In genomic region chr3:172204716-172205115, GRCh38 we compare ENCODE assay signal across 23 cellular contexts.
DNase-seq lines count a peak whose midpoint lies in the region; ATAC-seq, FAIRE-seq and TF ChIP-seq lines count a peak whose summit lies in the region.
"Had no signal": no experiment of that assay in that cellular context is flagged by ENCODE, and none has a peak within 500 bp of the region (broad histone marks: within the 10 kb centered on the region; RNA-seq: fewer than 3 reads in every experiment).

No MANE protein-coding gene starts in this region.

- DNase-seq in right atrium auricular region (ENCODE audit: low spot score) (no peak), cardiac septum (ENCODE audit: low spot score) (no peak), GM12878 (ENCODE audit: low read depth, low spot score) (no peak), neural progenitor cell (ENCODE audit: low spot score) (no peak), aorta (no peak), mucosa of descending colon (no peak)
- no peak for DNase-seq in activated CD4-positive, alpha-beta T cell treated with anti-CD3 and anti-CD28 coated beads for 36 hours
- DNase-seq: activated CD4-positive, alpha-beta T cell treated with anti-CD3 and anti-CD28 coated beads for 1 hour; activated CD8-positive, alpha-beta memory T cell treated with anti-CD3 and anti-CD28 coated beads, Interleukin-2, amount 10 ng/mL, durations not matched to agents 7 days and 5 days; activated effector memory CD4-positive, alpha-beta T cell treated with Interleukin-2 at 50 U/mL for 16 hours; amniotic stem cell; CD4-positive, alpha-beta memory T cell; foreskin fibroblast; MG63; NCI-H187; NCI-H526; pancreas; T1000; upper lobe of left lung had no signal

- H2AFZ ChIP-seq in GM12878 (ENCODE audit: control insufficient read depth, low read depth, low read length): no peak overlapping the region
- H2AFZ ChIP-seq in neural progenitor cell (replicated peaks): no peak overlapping the region

- H3K27ac ChIP-seq in right atrium auricular region: peak overlapping the region; percentile 1 to 84
- no peak overlapping the region; the same call in 1 of the 2 replicates for H3K27ac ChIP-seq in GM12878 (ENCODE audit: control insufficient read depth, insufficient read depth)
- no peak overlapping the region for H3K27ac ChIP-seq in neural progenitor cell
- H3K27ac ChIP-seq in aorta (ENCODE audit: low read depth in 1 of 2, low read length in 2 of 2): peak overlapping the region; percentile 59 to 74

- H3K9me3 Mint-ChIP-seq in neural progenitor cell: peaks cover 4% of the 10 kb centered on the region
- H3K9me3 Mint-ChIP-seq in activated CD4-positive, alpha-beta T cell treated with anti-CD3 and anti-CD28 coated beads for 36 hours (ENCODE audit: low read depth): peaks cover 14% of the 10 kb centered on the region

- H3K36me3 ChIP-seq in right atrium auricular region (no peaks in the 10 kb centered on the region), GM12878 (ENCODE audit: control insufficient read depth in 2 of 2, insufficient read depth in 2 of 2, low read length in 1 of 2) (peaks cover 0 to 11% of the 10 kb centered on the region in 2 experiments; a peak in 2 of 4 replicates), neural progenitor cell (no peaks in the 10 kb centered on the region), aorta (ENCODE audit: control insufficient read depth in 1 of 2, insufficient read depth in 2 of 2, low read length in 1 of 2) (no peaks in the 10 kb centered on the region), mucosa of descending colon (ENCODE audit: low read depth) (no peaks in the 10 kb centered on the region)
- H3K36me3 ChIP-seq: pancreas had no signal

- H3K27me3 ChIP-seq in right atrium auricular region: no peaks in the 10 kb centered on the region
- no peaks in the 10 kb centered on the region for H3K27me3 ChIP-seq in GM12878 (replicated peaks in 1 of 2; ENCODE audit: control insufficient read depth in 2 of 2, insufficient read depth in 2 of 2, low read length in 1 of 2)
- H3K27me3 ChIP-seq in neural progenitor cell: no peaks in the 10 kb centered on the region
- H3K27me3 ChIP-seq in aorta (ENCODE audit: control insufficient read depth in 1 of 2, insufficient read depth in 2 of 2, low read length in 1 of 2): no peaks in the 10 kb centered on the region
- H3K27me3 ChIP-seq: MG63, pancreas, SJSA1, upper lobe of left lung had no signal

- H3K27me3 Mint-ChIP-seq in neural progenitor cell (ENCODE audit: insufficient read depth, low read depth): no peaks in the 10 kb centered on the region
- H3K27me3 Mint-ChIP-seq in activated CD4-positive, alpha-beta T cell treated with anti-CD3 and anti-CD28 coated beads for 36 hours: no peaks in the 10 kb centered on the region
- H3K27me3 Mint-ChIP-seq: activated CD8-positive, alpha-beta memory T cell treated with anti-CD3 and anti-CD28 coated beads, Interleukin-2, amount 10 ng/mL, durations not matched to agents 7 days and 5 days; CD4-positive, alpha-beta memory T cell had no signal

- intact Hi-C loops in cardiac septum (cut with DNase I) (loop anchor here (5.0 kb wide), 3 partner anchors 53 to 113 kb away; no protein-coding TSS in a partner anchor), GM12878 (cut with micrococcal nuclease; ENCODE audit: unreplicated experiment) (no loop called here), aorta (cut with DNase I) (loop anchor here in 1 of 2 donors (5.0 to 10.0 kb wide), 2 partner anchors 47 to 110 kb away; no protein-coding TSS in a partner anchor), mucosa of descending colon (cut with DNase I, micrococcal nuclease) (no loop called here)
- intact Hi-C loops in activated CD4-positive, alpha-beta T cell treated with anti-CD3 and anti-CD28 coated beads for 36 hours (cut with DNase I, micrococcal nuclease): no loop called here

- POLR2A ChIA-PET in GM12878 (lab: Charles Lee): interaction anchor here (1.3 kb wide), 1 partner anchor 58 kb away, joined by 3 read pairs; no protein-coding TSS in a partner anchor
- POLR2A ChIA-PET in activated CD4-positive, alpha-beta T cell treated with anti-CD3 and anti-CD28 coated beads for 36 hours (lab: Charles Lee): no interaction called here

- H3K4me3 ChIP-seq in right atrium auricular region (no peak overlapping the region), GM12878 (no peak overlapping the region), neural progenitor cell (no peak overlapping the region), aorta (ENCODE audit: low read length in 2 of 2) (no peak overlapping the region), mucosa of descending colon (no peak overlapping the region)
- H3K4me3 ChIP-seq: MG63, pancreas, SJSA1, upper lobe of left lung had no signal

- H3K79me2 ChIP-seq in GM12878 (ENCODE audit: control insufficient read depth, insufficient read depth, low read length) (peaks cover 4% of the 10 kb centered on the region), neural progenitor cell (ENCODE audit: low read depth) (peaks cover 56% of the 10 kb centered on the region)

- FAIRE-seq in GM12878 (lab: Jason Lieb, UNC): no peak
- FAIRE-seq: colon, endothelial cell of umbilical vein, pancreas had no signal

- no peak for TF ChIP-seq POLR2A in GM12878 (IDR thresholded peaks at IDR 0.05; ENCODE audit: low read depth, low read length)

- no peak for TF ChIP-seq EP300 in GM12878 (IDR thresholded peaks at IDR 0.05; ENCODE audit: borderline replicate concordance in 1 of 2, control insufficient read depth in 1 of 2, low read depth in 2 of 2, low read length in 2 of 2)

- CTCF ChIA-PET in GM12878 (lab: Yijun Ruan, JAX): no interaction called here
- CTCF ChIA-PET in activated CD4-positive, alpha-beta T cell treated with anti-CD3 and anti-CD28 coated beads for 36 hours (lab: Charles Lee): no interaction called here

- ATAC-seq in GM12878 (no peak), aorta (ENCODE audit: low FRiP score) (no peak), HG02884 (IDR thresholded peaks at IDR 0.05; ENCODE audit: unreplicated experiment) (no peak), mucosa of descending colon (no peak)
- no peak for ATAC-seq in activated CD4-positive, alpha-beta T cell treated with anti-CD3 and anti-CD28 coated beads for 36 hours
- ATAC-seq: activated CD8-positive, alpha-beta memory T cell treated with anti-CD3 and anti-CD28 coated beads, Interleukin-2, amount 10 ng/mL, durations not matched to agents 7 days and 5 days had no signal

- H3K4me3 Mint-ChIP-seq in neural progenitor cell: no peak overlapping the region
- no peak overlapping the region for H3K4me3 Mint-ChIP-seq in activated CD4-positive, alpha-beta T cell treated with anti-CD3 and anti-CD28 coated beads for 36 hours
- H3K4me3 Mint-ChIP-seq: activated CD8-positive, alpha-beta memory T cell treated with anti-CD3 and anti-CD28 coated beads, Interleukin-2, amount 10 ng/mL, durations not matched to agents 7 days and 5 days had no signal

- no peak for TF ChIP-seq RAD21 in GM12878 (IDR thresholded peaks at IDR 0.05; ENCODE audit: insufficient read depth, low read depth, low read length)

- RAD21 ChIA-PET in GM12878 (lab: Charles Lee; ENCODE audit: unreplicated experiment): no interaction called here

- no TSS peak for BruUV-seq in GM12878 (replicated peaks; lab: Mats Ljungman, UMichigan)

- in situ Hi-C loops in GM12878 (cut with MboI): no loop called here

- H3K9me3 ChIP-seq in right atrium auricular region (no peaks in the 10 kb centered on the region), GM12878 (replicated peaks; ENCODE audit: control insufficient read depth, insufficient read depth, low read length) (peaks cover 9% of the 10 kb centered on the region), neural progenitor cell (ENCODE audit: low read depth) (no peaks in the 10 kb centered on the region), aorta (ENCODE audit: control insufficient read depth, low read length) (no peaks in the 10 kb centered on the region), mucosa of descending colon (no peaks in the 10 kb centered on the region)
- H3K9me3 ChIP-seq: MG63, pancreas, SJSA1, upper lobe of left lung had no signal

- H3K36me3 Mint-ChIP-seq in neural progenitor cell: peaks cover 22% of the 10 kb centered on the region
- peaks cover 13% of the 10 kb centered on the region for H3K36me3 Mint-ChIP-seq in activated CD4-positive, alpha-beta T cell treated with anti-CD3 and anti-CD28 coated beads for 36 hours (ENCODE audit: low read depth)

- peaks cover 0 to 68% of the 10 kb centered on the region in 2 donors for H3K4me1 ChIP-seq in right atrium auricular region
- no peaks in the 10 kb centered on the region for H3K4me1 ChIP-seq in GM12878 (ENCODE audit: control insufficient read depth, insufficient read depth, low read length)
- H3K4me1 ChIP-seq in neural progenitor cell: peaks cover 25% of the 10 kb centered on the region
- peaks cover 13 to 16% of the 10 kb centered on the region in 2 donors for H3K4me1 ChIP-seq in aorta (ENCODE audit: control insufficient read depth in 1 of 2, insufficient read depth in 2 of 2, low read length in 2 of 2)
- peaks cover 28% of the 10 kb centered on the region for H3K4me1 ChIP-seq in mucosa of descending colon (ENCODE audit: low read depth)

- SMC1A ChIA-PET in GM12878 (lab: Charles Lee; ENCODE audit: uncharacterized antibody, unreplicated experiment): no interaction called here

- 68% methylated on average over 5 of the region's 5 CpGs for WGBS in GM12878 (ENCODE audit: insufficient coverage, insufficient replicate concordance, low lambda C conversion rate, missing lambda C conversion rate)
- WGBS in aorta, 2 donors: 47 to 54% methylated on average over 5 of the region's 5 CpGs

- H3K9ac ChIP-seq in GM12878 (ENCODE audit: control insufficient read depth, insufficient read depth, low read length) (no peak overlapping the region), neural progenitor cell (no peak overlapping the region)

- H3F3A ChIP-seq in neural progenitor cell (ENCODE audit: low read depth): peaks cover 11% of the 10 kb centered on the region

- H4K20me1 ChIP-seq in GM12878 (ENCODE audit: control insufficient read depth, insufficient read depth) (no peaks in the 10 kb centered on the region), neural progenitor cell (ENCODE audit: low read depth) (peaks cover 5% of the 10 kb centered on the region)

- TF ChIP-seq CTCF in right atrium auricular region (IDR thresholded peaks at IDR 0.05) (no peak), GM12878 (IDR thresholded peaks at IDR 0.05 in 2 of 3, conservative IDR thresholded peaks at IDR 0.05 in 1 of 3; ENCODE audit: control insufficient read depth in 2 of 3, extremely low read depth in 1 of 3, insufficient read depth in 1 of 3, low read depth in 3 of 3, low read length in 3 of 3) (no peak), neural progenitor cell (IDR thresholded peaks at IDR 0.05) (no peak), mucosa of descending colon (IDR thresholded peaks at IDR 0.05) (no peak)

- H3K4me1 Mint-ChIP-seq in neural progenitor cell: peaks cover 46% of the 10 kb centered on the region
- no peaks in the 10 kb centered on the region for H3K4me1 Mint-ChIP-seq in activated CD4-positive, alpha-beta T cell treated with anti-CD3 and anti-CD28 coated beads for 36 hours

- H3K4me2 ChIP-seq in GM12878 (ENCODE audit: control insufficient read depth, insufficient read depth) (no peak overlapping the region), neural progenitor cell (no peak overlapping the region)

- peak overlapping the region; percentile 59 for H3K27ac Mint-ChIP-seq in neural progenitor cell
- H3K27ac Mint-ChIP-seq in activated CD4-positive, alpha-beta T cell treated with anti-CD3 and anti-CD28 coated beads for 36 hours: no peak overlapping the region
- H3K27ac Mint-ChIP-seq: activated CD8-positive, alpha-beta memory T cell treated with anti-CD3 and anti-CD28 coated beads, Interleukin-2, amount 10 ng/mL, durations not matched to agents 7 days and 5 days; CD4-positive, alpha-beta memory T cell had no signal

Comparison
In these comparisons a context has a peak if more than half of its experiments do, and no peak if none do; other contexts are left out.
1. H3K27ac ChIP-seq: peak in right atrium auricular region (2 of 2) and aorta (2 of 2); none in GM12878 (single experiment) and neural progenitor cell (single experiment).